11 cellular contexts compared by ENCODE assay signal in genomic region chr3:143648708-143649107, GRCh38.
DNase-seq lines count a peak whose midpoint lies in the region; ATAC-seq and TF ChIP-seq lines count a peak whose summit lies in the region.
"Had no signal": no experiment of that assay in that cellular context is flagged by ENCODE, and none has a peak within 500 bp of the region (broad histone marks: within the 10 kb centered on the region; RNA-seq: fewer than 3 reads in every experiment).

No MANE protein-coding gene starts in this region.

- H3K9ac ChIP-seq in OCI-LY1 (ENCODE audit: low read length), result no peak overlapping the region

- H3K9me2 ChIP-seq in OCI-LY1 (ENCODE audit: low read depth, low read length), result no peaks in the 10 kb centered on the region

- H3K36me3 ChIP-seq in GM06990 (ENCODE audit: control insufficient read depth, insufficient read depth, low read length), result no peaks in the 10 kb centered on the region
- H3K36me3 ChIP-seq in OCI-LY1 (ENCODE audit: insufficient read depth, low read length), result no peaks in the 10 kb centered on the region

- H3F3A ChIP-seq in OCI-LY1 (ENCODE audit: insufficient read depth, low read length), result no peaks in the 10 kb centered on the region

- H3K4me1 ChIP-seq in OCI-LY1 (ENCODE audit: insufficient read depth, low read length, severe bottlenecking), result peaks cover 16% of the 10 kb centered on the region

- H3K27ac ChIP-seq in OCI-LY1 (ENCODE audit: low read depth, low read length, poor library complexity, severe bottlenecking), result no peak overlapping the region

- H3K27me3 ChIP-seq in GM06990 (replicated peaks; ENCODE audit: control insufficient read depth, insufficient read depth, low read length), result no peaks in the 10 kb centered on the region
- no peaks in the 10 kb centered on the region for H3K27me3 ChIP-seq in OCI-LY1 (ENCODE audit: insufficient read depth, low read length)

- H2AFZ ChIP-seq in OCI-LY1 (ENCODE audit: low read length), result no peak overlapping the region

- no peaks in the 10 kb centered on the region for H4K20me1 ChIP-seq in OCI-LY1 (ENCODE audit: insufficient read depth, low read length)

- no peaks in the 10 kb centered on the region for H3K79me2 ChIP-seq in OCI-LY1 (ENCODE audit: insufficient read depth, low read length)

- ATAC-seq in HG02588 (IDR thresholded peaks at IDR 0.05; ENCODE audit: unreplicated experiment) (no peak), HG03280 (IDR thresholded peaks at IDR 0.05; ENCODE audit: unreplicated experiment) (no peak)
- ATAC-seq: activated T-helper 17 cell treated with anti-CD3 and anti-CD28 coated beads, Interleukin-2, amount 50 U/mL, for 72 hours; T-helper 17 cell had no signal

- DNase-seq in A172 (ENCODE audit: low spot score) (peak; percentile 11), GM06990 (ENCODE audit: extremely low read depth, insufficient read length) (no peak), fibroblast of villous mesenchyme (ENCODE audit: low read depth) (no peak), DMS79 (lab: John Stamatoyannopoulos, UW) (no peak), NCI-H2227 treated with DMSO at 0.1 percent for 48 hours (lab: John Stamatoyannopoulos, UW) (no peak)
- DNase-seq: NCI-H1694 treated with DMSO at 0.1 percent for 48 hours, T-helper 17 cell had no signal

- no peak overlapping the region for H3K4me2 ChIP-seq in OCI-LY1 (ENCODE audit: low read length)

- H3K4me3 ChIP-seq in GM06990 (replicated peaks; ENCODE audit: low read depth, low read length) (no peak overlapping the region), OCI-LY1 (ENCODE audit: low read depth, low read length, poor library complexity, severe bottlenecking) (no peak overlapping the region), fibroblast of villous mesenchyme (ENCODE audit: low read depth, low read length) (no peak overlapping the region)

- TF ChIP-seq CTCF in GM06990 (IDR thresholded peaks at IDR 0.05; ENCODE audit: insufficient read depth, low read length, poor library complexity, severe bottlenecking) (peak; percentile 29), OCI-LY1 (IDR thresholded peaks at IDR 0.05; ENCODE audit: low read length) (peak; percentile 75), fibroblast of villous mesenchyme (IDR thresholded peaks at IDR 0.05; ENCODE audit: insufficient read depth, low read depth, low read length) (peak; percentile 36)

- H3K9me3 ChIP-seq in OCI-LY1 (ENCODE audit: low read length), result no peaks in the 10 kb centered on the region
